In the genomic region with DNA sequence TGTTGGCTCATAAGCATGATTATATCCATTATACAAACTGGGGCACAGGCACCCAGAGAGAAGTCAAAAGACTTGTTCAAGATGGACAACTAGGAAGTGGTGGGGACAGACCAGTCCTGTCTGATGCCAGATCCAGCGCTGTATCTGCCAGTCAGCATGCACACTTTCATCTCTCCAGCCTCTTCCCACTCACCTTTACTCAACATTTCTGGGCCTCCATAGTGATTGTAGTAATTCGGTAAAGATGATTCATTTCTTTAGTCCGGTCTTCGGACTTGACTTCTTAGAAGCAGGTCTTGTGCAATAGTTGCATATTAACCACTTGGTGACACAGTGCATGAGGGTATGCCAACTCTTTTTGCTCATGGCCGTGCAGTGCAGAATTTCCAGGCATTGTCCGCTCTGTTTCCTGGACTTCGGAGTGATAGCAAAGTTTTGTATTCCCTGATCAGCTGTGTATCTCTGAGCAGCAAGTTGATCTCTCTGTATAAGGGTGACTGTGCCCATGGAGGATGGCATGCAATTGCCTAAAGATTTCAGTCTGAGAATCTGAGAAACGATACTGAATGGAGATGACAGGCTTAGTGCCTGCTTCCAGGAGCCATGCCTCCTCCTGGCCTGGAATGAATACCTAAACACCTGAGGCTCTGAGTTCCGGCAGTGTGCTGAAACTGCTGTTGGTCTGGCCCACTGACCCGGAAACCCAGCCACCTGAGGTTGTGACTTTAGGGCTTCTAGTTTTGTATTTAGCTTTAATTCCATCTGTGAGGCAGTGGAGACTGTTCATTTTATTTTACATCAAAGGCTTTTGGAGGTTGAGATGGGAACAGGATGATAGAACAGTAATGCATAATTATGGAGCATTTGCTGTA, we compare ENCODE assay signal across 9 cellular contexts. TPM values are rescaled to one million over a fixed set of nuclear protein-coding genes. Genes with fewer than 3 reads are reported as not detected.
DNase-seq lines count a peak whose midpoint lies in the region; ATAC-seq, FAIRE-seq and TF ChIP-seq lines count a peak whose summit lies in the region.
"Had no signal": no experiment of that assay in that cellular context is flagged by ENCODE, and none has a peak within 500 bp of the region (broad histone marks: within the 10 kb centered on the region; RNA-seq: fewer than 3 reads in every experiment).

No MANE protein-coding gene starts in this region.

- no peak for ATAC-seq in GM21367 (IDR thresholded peaks at IDR 0.05; ENCODE audit: unreplicated experiment)

- H3K9me3 ChIP-seq in MG63 (no peaks in the 10 kb centered on the region), mammary epithelial cell (replicated peaks; ENCODE audit: insufficient read depth, low read length) (no peaks in the 10 kb centered on the region)

- H3K79me2 ChIP-seq in mammary epithelial cell (ENCODE audit: insufficient read depth, low read length) = peaks cover 91% of the 10 kb centered on the region

- TF ChIP-seq CTCF in mammary epithelial cell (conservative IDR thresholded peaks at IDR 0.05 in 1 of 2, IDR thresholded peaks at IDR 0.05 in 1 of 2; ENCODE audit: extremely low read depth in 1 of 2, insufficient read depth in 1 of 2, low read depth in 1 of 2, low read length in 2 of 2) = no peak
- TF ChIP-seq CTCF in osteocyte (IDR thresholded peaks at IDR 0.05) = no peak

- H3K4me1 Mint-ChIP-seq in osteocyte (ENCODE audit: unreplicated experiment) = peaks cover 86% of the 10 kb centered on the region

- H3K36me3 ChIP-seq in MG63 = no peaks in the 10 kb centered on the region; the same call in none of the 2 replicates
- H3K36me3 ChIP-seq in mammary epithelial cell (ENCODE audit: insufficient read depth, low read length) = no peaks in the 10 kb centered on the region

- peak; percentile 87 for FAIRE-seq in GM19239 (lab: Jason Lieb, UNC)

- no peak overlapping the region for H2AFZ ChIP-seq in mammary epithelial cell (ENCODE audit: low read depth, low read length)

- H3K36me3 Mint-ChIP-seq in osteocyte (ENCODE audit: unreplicated experiment) = no peaks in the 10 kb centered on the region

- dilution Hi-C loops in mammary epithelial cell (cut with HindIII; ENCODE audit: low sequenced_read_pairs) = no loop called here

- BruUV-seq in mammary epithelial cell (replicated peaks; lab: Mats Ljungman, UMichigan) = no TSS peak

- DNase-seq in A172 (ENCODE audit: low spot score) = peak; percentile 76
- peak; percentile 40 for DNase-seq in GM19239 (ENCODE audit: insufficient read length, low spot score)
- peak; percentile 40 for DNase-seq in MG63
- DNase-seq in mammary epithelial cell = peak; percentile 79
- no peak for DNase-seq in osteocyte (ENCODE audit: extremely low spot score, unreplicated experiment)
- no peak for DNase-seq in SW 1271 (lab: John Stamatoyannopoulos, UW)
- no peak for DNase-seq in T-helper 9 cell

- in situ Hi-C loops in mammary epithelial cell (cut with MboI; ENCODE audit: low sequenced_read_pairs in 2 of 2) = no loop called here

- H3K27ac ChIP-seq in mammary epithelial cell (ENCODE audit: insufficient read depth, low read depth, low read length) = peak overlapping the region; percentile 75

- H3K27me3 Mint-ChIP-seq in osteocyte (ENCODE audit: unreplicated experiment) = no peaks in the 10 kb centered on the region
- H3K27me3 Mint-ChIP-seq: central memory CD8-positive, alpha-beta T cell had no signal

- peak overlapping the region; percentile 87 for H3K27ac Mint-ChIP-seq in osteocyte (ENCODE audit: unreplicated experiment)

- H3K9me3 Mint-ChIP-seq in osteocyte (ENCODE audit: unreplicated experiment) = no peaks in the 10 kb centered on the region
- H3K9me3 Mint-ChIP-seq: central memory CD8-positive, alpha-beta T cell had no signal

- CTCF ChIA-PET in mammary epithelial cell (lab: Charles Lee; ENCODE audit: low non-redundant PET) = no interaction called here

- H3K4me1 ChIP-seq in mammary epithelial cell (ENCODE audit: insufficient read depth, low read length) = peaks cover 36% of the 10 kb centered on the region

- H3K27me3 ChIP-seq in MG63 (no peaks in the 10 kb centered on the region), mammary epithelial cell (ENCODE audit: insufficient read depth, low read length) (no peaks in the 10 kb centered on the region)

- H3K4me3 Mint-ChIP-seq in osteocyte (ENCODE audit: unreplicated experiment) = no peak overlapping the region
- H3K4me3 Mint-ChIP-seq: central memory CD8-positive, alpha-beta T cell had no signal

- no peaks in the 10 kb centered on the region for H4K20me1 ChIP-seq in mammary epithelial cell (ENCODE audit: insufficient read depth, low read length)

- intact Hi-C loops in mammary epithelial cell (cut with micrococcal nuclease) = loop anchor here (1.0 to 10.0 kb wide), 2 partner anchors 19 to 159 kb away; no protein-coding TSS in a partner anchor

- 36% methylated on average over 10 of the region's 10 CpGs for WGBS in mammary epithelial cell (ENCODE audit: low coverage, missing lambda C conversion rate)

- H3K4me2 ChIP-seq in mammary epithelial cell (ENCODE audit: insufficient read depth, low read depth, low read length) = peak overlapping the region; percentile 64

- H3K4me3 ChIP-seq in MG63 (no peak overlapping the region), mammary epithelial cell (replicated peaks in 1 of 3; ENCODE audit: insufficient read depth in 1 of 3, low read depth in 2 of 3, low read length in 3 of 3) (no peak overlapping the region)

- no peak overlapping the region for H3K9ac ChIP-seq in mammary epithelial cell (ENCODE audit: insufficient read depth, low read length)

RNA-seq across cellular contexts. Expression of a gene that starts 39.0 kb away (rescaled TPM):
- total RNA-seq in A172 (2014; rRNA removed; shearing (Covaris generic)) = 79.8 and 84.9 TPM in 2 replicates
- 107 and 149 TPM in 2 replicates for total RNA-seq in MG63 (2014; rRNA removed; shearing (Covaris generic); ENCODE audit: low replicate concordance)
- 100 to 1,000 TPM; 117 to 125 TPM for total RNA-seq in mammary epithelial cell
- 93.3 TPM for polyA plus RNA-seq in mammary epithelial cell
- polyA minus RNA-seq in mammary epithelial cell = 83.5 TPM
- 149 TPM in 2 replicates for total RNA-seq in osteocyte

Comparison
In these comparisons a context has a peak if more than half of its experiments do, and no peak if none do; other contexts are left out.
1. DNase-seq: peak in A172 (single experiment), GM19239 (single experiment), MG63 (single experiment) and mammary epithelial cell (single experiment); none in osteocyte (single experiment), SW 1271 (0 of 2) and T-helper 9 cell (single experiment).